14 cellular contexts compared by ENCODE assay signal in the genomic region with DNA sequence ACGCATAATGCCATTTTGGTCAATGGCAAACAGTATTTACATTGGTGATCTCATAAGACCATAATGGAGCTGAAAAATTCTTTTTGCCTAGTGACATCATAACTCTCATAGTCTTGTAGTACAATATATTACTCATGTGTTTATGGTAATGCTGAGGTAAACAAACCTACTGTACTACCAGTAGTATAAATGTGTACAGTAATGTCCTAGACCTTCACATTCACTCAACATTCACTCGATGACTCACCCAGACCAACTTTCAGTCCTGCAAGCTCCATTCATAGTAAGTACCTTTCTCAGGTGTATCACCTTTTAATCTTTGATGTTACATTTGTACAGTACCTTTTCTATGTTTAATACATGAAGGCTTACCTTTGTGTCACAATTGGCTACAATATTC.
DNase-seq lines count a peak whose midpoint lies in the region; ATAC-seq and TF ChIP-seq lines count a peak whose summit lies in the region.
"Had no signal": no experiment of that assay in that cellular context is flagged by ENCODE, and none has a peak within 500 bp of the region (broad histone marks: within the 10 kb centered on the region; RNA-seq: fewer than 3 reads in every experiment).

No MANE protein-coding gene starts in this region.

- H3K9me3 Mint-ChIP-seq in GM23338, result no peaks in the 10 kb centered on the region
- H3K9me3 Mint-ChIP-seq: H9 had no signal

- no peaks in the 10 kb centered on the region for H3F3A ChIP-seq in GM23338 (replicated peaks; ENCODE audit: low read depth)

- DNase-seq in ELR (ENCODE audit: low read depth) (peak; percentile 61), NCI-H69 (lab: John Stamatoyannopoulos, UW) (peak; percentile 52), foreskin keratinocyte (peak; percentile 27 to 68), NCI-H1436 treated with DMSO at 0.1 percent for 48 hours (lab: John Stamatoyannopoulos, UW) (no peak), OCI-LY7 (ENCODE audit: low spot score) (no peak), GM23338 (ENCODE audit: low spot score) (no peak)
- DNase-seq: BE2C; CD4-positive, alpha-beta memory T cell; DMS153; H9; KBM-7 had no signal

- H3K4me3 Mint-ChIP-seq in GM23338, result no peak overlapping the region
- H3K4me3 Mint-ChIP-seq: CD4-positive, alpha-beta memory T cell; H9 had no signal

- H3K27ac Mint-ChIP-seq in GM23338, result no peak overlapping the region
- H3K27ac Mint-ChIP-seq: CD4-positive, alpha-beta memory T cell; H9 had no signal

- peaks cover 6% of the 10 kb centered on the region; the same call in 1 of the 3 replicates for H3K4me1 Mint-ChIP-seq in GM23338
- H3K4me1 Mint-ChIP-seq: CD4-positive, alpha-beta memory T cell had no signal

- intact Hi-C loops in OCI-LY7 (cut with micrococcal nuclease; ENCODE audit: unreplicated experiment), result no loop called here

- CTCF ChIA-PET in OCI-LY7 (lab: Charles Lee; ENCODE audit: unreplicated experiment), result no interaction called here

- no peaks in the 10 kb centered on the region for H3K79me2 ChIP-seq in OCI-LY7 (ENCODE audit: insufficient read depth, low read depth, low read length)
- H3K79me2 ChIP-seq in GM23338 (replicated peaks; ENCODE audit: insufficient read depth), result no peaks in the 10 kb centered on the region

- no peak overlapping the region for H3K4me2 ChIP-seq in OCI-LY7 (ENCODE audit: low read length)
- no peak overlapping the region for H3K4me2 ChIP-seq in GM23338
- H3K4me2 ChIP-seq: A549 had no signal

- TF ChIP-seq CTCF in foreskin keratinocyte (conservative IDR thresholded peaks at IDR 0.05) (no peak), OCI-LY7 (conservative IDR thresholded peaks at IDR 0.05; ENCODE audit: low read length) (no peak), GM23338 (conservative IDR thresholded peaks at IDR 0.05; ENCODE audit: low read depth in 2 of 2) (no peak)

- POLR2A ChIA-PET in OCI-LY7 (lab: Charles Lee), result no interaction called here

- no peaks in the 10 kb centered on the region for H3K36me3 Mint-ChIP-seq in GM23338 (ENCODE audit: low read depth)
- H3K36me3 Mint-ChIP-seq: CD4-positive, alpha-beta memory T cell had no signal

- H3K9me2 ChIP-seq in OCI-LY7 (ENCODE audit: insufficient read depth, low read length) (no peaks in the 10 kb centered on the region), GM23338 (ENCODE audit: insufficient read depth) (no peaks in the 10 kb centered on the region)

- H3K27ac ChIP-seq in foreskin keratinocyte (no peak overlapping the region), OCI-LY7 (ENCODE audit: low read depth, low read length, poor library complexity, severe bottlenecking) (no peak overlapping the region), GM23338 (ENCODE audit: low read depth) (no peak overlapping the region)
- H3K27ac ChIP-seq: A549, C4-2B had no signal

- H3K9me3 ChIP-seq in OCI-LY7 (ENCODE audit: low read length), result no peaks in the 10 kb centered on the region
- H3K9me3 ChIP-seq: A549, BE2C had no signal

- no TSS peak for BruUV-seq in OCI-LY7 (replicated peaks; lab: Mats Ljungman, UMichigan)

- H3K27me3 ChIP-seq in foreskin keratinocyte (no peaks in the 10 kb centered on the region), GM23338 (ENCODE audit: insufficient read depth) (no peaks in the 10 kb centered on the region)
- H3K27me3 ChIP-seq: BE2C had no signal

- no peak overlapping the region for H3K4me3 ChIP-seq in OCI-LY7 (ENCODE audit: low read depth, low read length, poor library complexity, severe bottlenecking)
- H3K4me3 ChIP-seq in GM23338, result no peak overlapping the region
- H3K4me3 ChIP-seq: A549 had no signal

- no peaks in the 10 kb centered on the region for H3K27me3 Mint-ChIP-seq in GM23338 (ENCODE audit: insufficient read depth, low read depth, poor library complexity)
- H3K27me3 Mint-ChIP-seq: CD4-positive, alpha-beta memory T cell had no signal

- no peak overlapping the region for H2AFZ ChIP-seq in OCI-LY7 (ENCODE audit: low read length)
- no peak overlapping the region for H2AFZ ChIP-seq in GM23338

- H4K20me1 ChIP-seq in OCI-LY7 (ENCODE audit: insufficient read depth, low read length), result no peaks in the 10 kb centered on the region
- no peaks in the 10 kb centered on the region for H4K20me1 ChIP-seq in GM23338 (replicated peaks; ENCODE audit: insufficient read depth)

- ATAC-seq in foreskin keratinocyte (peak; percentile 87), GM23338 (no peak), HG02981 (IDR thresholded peaks at IDR 0.05; ENCODE audit: unreplicated experiment) (no peak)
- ATAC-seq: A549 had no signal

- H3K36me3 ChIP-seq in OCI-LY7 (ENCODE audit: insufficient read depth, low read length), result no peaks in the 10 kb centered on the region
- no peaks in the 10 kb centered on the region for H3K36me3 ChIP-seq in GM23338 (ENCODE audit: insufficient read depth)
- H3K36me3 ChIP-seq: BE2C had no signal

- H3K4me1 ChIP-seq in foreskin keratinocyte, result no peaks in the 10 kb centered on the region
- no peaks in the 10 kb centered on the region for H3K4me1 ChIP-seq in OCI-LY7 (ENCODE audit: insufficient read depth, low read length, poor library complexity, severe bottlenecking)
- peaks cover 4% of the 10 kb centered on the region; the same call in 1 of the 2 replicates for H3K4me1 ChIP-seq in GM23338 (ENCODE audit: insufficient read depth)
- H3K4me1 ChIP-seq: A549, BE2C had no signal

TF ChIP-seq in GM23338, 12 proteins besides CTCF, POLR2A, EP300 and RAD21 (continues in another document):
- TF ChIP-seq CREB1 (CRISPR knock-in tag; IDR thresholded peaks at IDR 0.05; ENCODE audit: low read depth) (no peak), ZNF331 (CRISPR knock-in tag; IDR thresholded peaks at IDR 0.05; ENCODE audit: low read depth) (no peak), EZH2phosphoT487 (IDR thresholded peaks at IDR 0.05; ENCODE audit: unreplicated experiment) (no peak), ZNF114 (CRISPR knock-in tag; IDR thresholded peaks at IDR 0.05) (no peak), JUNB (IDR thresholded peaks at IDR 0.05; ENCODE audit: unreplicated experiment) (no peak), ZNF462 (CRISPR knock-in tag; IDR thresholded peaks at IDR 0.05) (no peak), POLR2AphosphoS5 (IDR thresholded peaks at IDR 0.05; ENCODE audit: low read depth) (no peak)

Comparison
In these comparisons a context has a peak if more than half of its experiments do, and no peak if none do; other contexts are left out.
1. DNase-seq: peak in ELR (single experiment), NCI-H69 (single experiment) and foreskin keratinocyte (2 of 2); none in NCI-H1436 treated with DMSO at 0.1 percent for 48 hours (single experiment), OCI-LY7 (single experiment) and GM23338 (single experiment).